In the genomic region with DNA sequence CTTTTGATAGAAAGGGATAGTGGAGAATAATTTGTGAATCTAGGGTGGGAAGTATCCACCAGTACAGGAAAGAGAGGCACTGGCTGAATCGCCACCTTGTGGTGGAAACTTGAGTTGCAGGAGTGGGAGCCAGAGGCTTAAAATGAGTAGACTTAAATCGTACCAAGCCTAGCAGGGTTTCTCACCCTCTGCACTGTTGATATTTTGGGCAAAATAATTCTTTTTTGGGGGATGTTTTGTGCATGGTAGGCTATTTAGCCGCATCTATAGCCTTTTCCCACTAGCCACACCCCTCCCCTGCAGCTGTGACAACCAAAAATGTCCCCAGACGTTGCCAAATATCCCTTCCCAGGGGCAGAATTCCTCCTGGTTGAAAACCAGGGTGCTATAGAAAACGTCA, we compare ENCODE assay signal across 1 cellular context.
TF ChIP-seq lines count a peak whose summit lies in the region.

No MANE protein-coding gene starts in this region.

TF ChIP-seq in WTC11, 78 proteins besides CTCF, POLR2A, EP300 and RAD21 (continued from another document):
- TF ChIP-seq ZBTB43 (CRISPR knock-in tag; IDR thresholded peaks at IDR 0.05) (no peak), NR2C2 (CRISPR knock-in tag; IDR thresholded peaks at IDR 0.05) (no peak), IRF2 (CRISPR knock-in tag; IDR thresholded peaks at IDR 0.05; ENCODE audit: borderline replicate concordance, low read depth) (no peak), CREM (CRISPR knock-in tag; IDR thresholded peaks at IDR 0.05) (no peak)
TF ChIP-seq in WTC11: peak in this region for 0.
